In the genomic region with DNA sequence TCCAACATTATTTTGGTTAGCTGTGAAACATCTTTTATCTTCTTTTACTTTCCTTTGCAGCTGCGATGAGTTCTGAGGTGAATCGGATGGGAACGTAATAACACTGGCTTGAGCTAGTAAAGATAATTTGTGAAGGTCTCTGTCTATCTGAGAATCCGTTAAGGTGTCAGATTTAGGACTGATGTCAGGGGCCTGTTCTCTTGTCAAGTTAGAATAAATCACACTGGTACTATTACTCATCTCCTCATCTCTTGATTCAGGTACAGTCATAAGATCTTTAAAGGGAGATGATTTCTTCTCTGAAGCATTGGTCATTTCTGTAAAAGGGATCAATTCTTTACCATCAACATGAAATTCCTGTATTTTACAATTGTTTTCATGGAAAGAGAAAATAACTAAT, we compare ENCODE assay signal across 1 cellular context.
TF ChIP-seq lines count a peak whose summit lies in the region.

No MANE protein-coding gene starts in this region.

TF ChIP-seq in HCT116, 20 proteins besides CTCF, POLR2A, EP300 and RAD21 (continued from another document):
- TF ChIP-seq, protein P1, sequence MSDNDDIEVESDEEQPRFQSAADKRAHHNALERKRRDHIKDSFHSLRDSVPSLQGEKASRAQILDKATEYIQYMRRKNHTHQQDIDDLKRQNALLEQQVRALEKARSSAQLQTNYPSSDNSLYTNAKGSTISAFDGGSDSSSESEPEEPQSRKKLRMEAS (IDR thresholded peaks at IDR 0.05) = no peak
- TF ChIP-seq EZH2 (IDR thresholded peaks at IDR 0.05) = no peak
- TF ChIP-seq SP1 (IDR thresholded peaks at IDR 0.05; ENCODE audit: low read depth) = no peak
- no peak for TF ChIP-seq EGR1 (IDR thresholded peaks at IDR 0.05; ENCODE audit: low read depth)
- TF ChIP-seq SRF (IDR thresholded peaks at IDR 0.05; ENCODE audit: low read depth) = no peak
